Comparison of ENCODE assay signal across 9 cellular contexts in the genomic region with DNA sequence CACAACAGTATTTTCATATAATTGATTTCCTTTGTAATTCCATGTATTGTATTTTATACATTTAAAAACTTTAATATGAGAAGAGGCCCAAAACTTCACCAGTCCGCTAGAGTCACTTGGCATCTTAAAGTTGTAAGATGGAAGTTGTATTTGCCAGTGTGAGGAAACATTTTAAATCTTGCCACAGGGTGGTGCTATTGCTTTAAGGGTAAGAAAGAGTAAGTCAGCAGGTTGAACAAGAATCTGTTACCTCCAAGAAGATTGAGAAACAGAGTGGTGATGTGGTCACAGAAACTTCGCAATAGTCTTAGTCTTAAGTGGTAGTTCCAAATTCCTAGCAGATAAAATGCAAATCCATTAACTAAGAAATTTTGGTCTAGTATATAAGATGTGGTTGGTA. TPM values are rescaled to one million over a fixed set of nuclear protein-coding genes. Genes with fewer than 3 reads are reported as not detected.
A peak's percentile ranks its signal among the peaks of the same experiment; 100 is the strongest.
DNase-seq lines count a peak whose midpoint lies in the region; ATAC-seq and TF ChIP-seq lines count a peak whose summit lies in the region.
"Had no signal": no experiment of that assay in that cellular context is flagged by ENCODE, and none has a peak within 500 bp of the region (broad histone marks: within the 10 kb centered on the region; RNA-seq: fewer than 3 reads in every experiment).

No MANE protein-coding gene starts in this region.

- peaks cover 19% of the 10 kb centered on the region for H3K27me3 Mint-ChIP-seq in activated T-helper 1 cell treated with anti-CD3 and anti-CD28 coated beads, Interleukin-12 subunit alpha, Interleukin-12 subunit beta, Interleukin-2, Interleukin-4 antibody, amounts not matched to agents 30 ng/mL and 10 ng/mL and 1 ng/mL, durations not matched to agents 14 hours and 24 hours and 36 hours (ENCODE audit: insufficient read depth)

- no peaks in the 10 kb centered on the region for H3K4me1 ChIP-seq in heart left ventricle

- DNase-seq in AG08396 (ENCODE audit: low spot score): peak; percentile 46
- DNase-seq in GM12864 (ENCODE audit: low read depth): peak; percentile 80
- peak; percentile 59 for DNase-seq in NCI-H446 treated with DMSO at 0.1 percent for 48 hours (lab: John Stamatoyannopoulos, UW)
- peak; percentile 36 for DNase-seq in activated T-helper 1 cell treated with anti-CD3 and anti-CD28 coated beads, Interleukin-12 subunit alpha, Interleukin-12 subunit beta, Interleukin-2, Interleukin-4 antibody, amounts not matched to agents 30 ng/mL and 10 ng/mL and 1 ng/mL, durations not matched to agents 14 hours and 24 hours and 36 hours (ENCODE audit: low spot score)
- DNase-seq in heart left ventricle: no peak
- DNase-seq in renal cortical epithelial cell (ENCODE audit: low read depth): peak; percentile 98
- no peak for DNase-seq in activated effector memory CD4-positive, alpha-beta T cell treated with Interleukin-2 at 50 U/mL for 16 hours

- no peaks in the 10 kb centered on the region for H3K36me3 Mint-ChIP-seq in activated T-helper 1 cell treated with anti-CD3 and anti-CD28 coated beads, Interleukin-12 subunit alpha, Interleukin-12 subunit beta, Interleukin-2, Interleukin-4 antibody, amounts not matched to agents 30 ng/mL and 10 ng/mL and 1 ng/mL, durations not matched to agents 14 hours and 24 hours and 36 hours (ENCODE audit: low read depth)

- ATAC-seq in HG03342 (IDR thresholded peaks at IDR 0.05; ENCODE audit: unreplicated experiment) (peak; percentile 59), heart left ventricle (peak in 3 of 4 donors; percentile 63 to 89 (median 74))

- H3K4me1 Mint-ChIP-seq in activated T-helper 1 cell treated with anti-CD3 and anti-CD28 coated beads, Interleukin-12 subunit alpha, Interleukin-12 subunit beta, Interleukin-2, Interleukin-4 antibody, amounts not matched to agents 30 ng/mL and 10 ng/mL and 1 ng/mL, durations not matched to agents 14 hours and 24 hours and 36 hours (ENCODE audit: low read depth): peaks cover under 1% of the 10 kb centered on the region

- no peaks in the 10 kb centered on the region for H3K9me3 Mint-ChIP-seq in activated T-helper 1 cell treated with anti-CD3 and anti-CD28 coated beads, Interleukin-12 subunit alpha, Interleukin-12 subunit beta, Interleukin-2, Interleukin-4 antibody, amounts not matched to agents 30 ng/mL and 10 ng/mL and 1 ng/mL, durations not matched to agents 14 hours and 24 hours and 36 hours

- TF ChIP-seq CTCF in GM12864 (IDR thresholded peaks at IDR 0.05; ENCODE audit: low read depth, low read length, missing control alignments): peak; percentile 51
- TF ChIP-seq CTCF in heart left ventricle (IDR thresholded peaks at IDR 0.05): peak; percentile 33 to 64 (median 52)

- intact Hi-C loops in activated T-helper 1 cell treated with anti-CD3 and anti-CD28 coated beads, Interleukin-12 subunit alpha, Interleukin-12 subunit beta, Interleukin-2, Interleukin-4 antibody, amounts not matched to agents 30 ng/mL and 10 ng/mL and 1 ng/mL, durations not matched to agents 14 hours and 24 hours and 36 hours (cut with micrococcal nuclease): loop anchor here (1.0 to 10.0 kb wide), 3 partner anchors 251 to 700 kb away; a partner anchor contains a TSS
- intact Hi-C loops in heart left ventricle (cut with DNase I): loop anchor here (1.0 to 10.0 kb wide), 9 partner anchors 50 to 254 kb away; no protein-coding TSS in a partner anchor

- H3K27me3 ChIP-seq in heart left ventricle: no peaks in the 10 kb centered on the region

- TF ChIP-seq POLR2A in heart left ventricle (IDR thresholded peaks at IDR 0.05): no peak

- H3K4me3 ChIP-seq in GM12864 (ENCODE audit: low read depth, low read length) (no peak overlapping the region), heart left ventricle (no peak overlapping the region)
- H3K4me3 ChIP-seq: skin epidermis had no signal

- WGBS in heart left ventricle, 4 donors: 29 to 44% (median 40%) methylated on average over 2 of the region's 2 CpGs

- H3K27ac Mint-ChIP-seq in activated T-helper 1 cell treated with anti-CD3 and anti-CD28 coated beads, Interleukin-12 subunit alpha, Interleukin-12 subunit beta, Interleukin-2, Interleukin-4 antibody, amounts not matched to agents 30 ng/mL and 10 ng/mL and 1 ng/mL, durations not matched to agents 14 hours and 24 hours and 36 hours: no peak overlapping the region

- no peaks in the 10 kb centered on the region for H3K36me3 ChIP-seq in heart left ventricle

- H3K27ac ChIP-seq in heart left ventricle: no peak overlapping the region
- H3K27ac ChIP-seq: skin epidermis had no signal

- no peak overlapping the region for H3K4me3 Mint-ChIP-seq in activated T-helper 1 cell treated with anti-CD3 and anti-CD28 coated beads, Interleukin-12 subunit alpha, Interleukin-12 subunit beta, Interleukin-2, Interleukin-4 antibody, amounts not matched to agents 30 ng/mL and 10 ng/mL and 1 ng/mL, durations not matched to agents 14 hours and 24 hours and 36 hours

- H3K9me3 ChIP-seq in heart left ventricle: peaks cover 0 to 3% (median 0%) of the 10 kb centered on the region in 12 donors

RNA-seq across cellular contexts. Expression of a gene that starts 39.8 kb away (rescaled TPM):
- total RNA-seq in activated T-helper 1 cell treated with anti-CD3 and anti-CD28 coated beads, Interleukin-12 subunit alpha, Interleukin-12 subunit beta, Interleukin-2, Interleukin-4 antibody, amounts not matched to agents 30 ng/mL and 10 ng/mL and 1 ng/mL, durations not matched to agents 14 hours and 24 hours and 36 hours: 19.2 and 22.7 TPM in 2 replicates
- 10 to 100 TPM; 17.1 to 65.5 (median 24.1) TPM for total RNA-seq in heart left ventricle
- polyA plus RNA-seq in heart left ventricle: 10 to 100 TPM in 1 of 2 donors, 1 to 10 TPM in 1; 7.7 to 33.3 TPM
- 47.8 and 54.0 TPM in 2 replicates for total RNA-seq in renal cortical epithelial cell

Comparison
In these comparisons a context has a peak if more than half of its experiments do, and no peak if none do; other contexts are left out.
1. DNase-seq: peak in AG08396 (single experiment), GM12864 (single experiment), NCI-H446 treated with DMSO at 0.1 percent for 48 hours (single experiment), activated T-helper 1 cell treated with anti-CD3 and anti-CD28 coated beads, Interleukin-12 subunit alpha, Interleukin-12 subunit beta, Interleukin-2, Interleukin-4 antibody, amounts not matched to agents 30 ng/mL and 10 ng/mL and 1 ng/mL, durations not matched to agents 14 hours and 24 hours and 36 hours (single experiment) and renal cortical epithelial cell (single experiment); none in heart left ventricle (0 of 5) and activated effector memory CD4-positive, alpha-beta T cell treated with Interleukin-2 at 50 U/mL for 16 hours (single experiment).